In genomic region chr20:59010995-59011873, GRCh38 we compare ENCODE assay signal across 1 cellular context.
TF ChIP-seq lines count a peak whose summit lies in the region.

No MANE protein-coding gene starts in this region.

TF ChIP-seq in HepG2, 621 proteins besides CTCF, POLR2A, EP300 and RAD21 (continued from another document and continues in another):
- TF ChIP-seq GRHL1 (CRISPR knock-in tag; conservative IDR thresholded peaks at IDR 0.05): no peak
- no peak; the same call in 1 of the 2 replicates for TF ChIP-seq ARID2 (CRISPR knock-in tag; IDR thresholded peaks at IDR 0.05; ENCODE audit: borderline replicate concordance)
- TF ChIP-seq ZNF383 (CRISPR knock-in tag; IDR thresholded peaks at IDR 0.05; ENCODE audit: borderline replicate concordance): no peak
- TF ChIP-seq, protein P1, sequence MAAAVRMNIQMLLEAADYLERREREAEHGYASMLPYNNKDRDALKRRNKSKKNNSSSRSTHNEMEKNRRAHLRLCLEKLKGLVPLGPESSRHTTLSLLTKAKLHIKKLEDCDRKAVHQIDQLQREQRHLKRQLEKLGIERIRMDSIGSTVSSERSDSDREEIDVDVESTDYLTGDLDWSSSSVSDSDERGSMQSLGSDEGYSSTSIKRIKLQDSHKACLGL (CRISPR knock-in tag; IDR thresholded peaks at IDR 0.05): 0 out of 2 replicates have a peak, but pooled peaks have one; percentile 41
- no peak for TF ChIP-seq ZNF343 (CRISPR knock-in tag; IDR thresholded peaks at IDR 0.05)
- no peak for TF ChIP-seq HOXA9 (CRISPR knock-in tag; IDR thresholded peaks at IDR 0.05; ENCODE audit: borderline replicate concordance)
- no peak for TF ChIP-seq ZFP36L2 (CRISPR knock-in tag; IDR thresholded peaks at IDR 0.05)
- no peak for TF ChIP-seq ZNF3 (CRISPR knock-in tag; IDR thresholded peaks at IDR 0.05)
- no peak for TF ChIP-seq DZIP1 (CRISPR knock-in tag; IDR thresholded peaks at IDR 0.05)
- TF ChIP-seq ZNF83 (CRISPR knock-in tag; IDR thresholded peaks at IDR 0.05; ENCODE audit: borderline replicate concordance): 0 out of 2 replicates have a peak, but pooled peaks have one; percentile 59
- TF ChIP-seq TGIF2 (CRISPR knock-in tag; IDR thresholded peaks at IDR 0.05): no peak
- 0 out of 2 replicates have a peak, but pooled peaks have one; percentile 36 for TF ChIP-seq ZNF598 (CRISPR knock-in tag; IDR thresholded peaks at IDR 0.05; ENCODE audit: borderline replicate concordance)
- no peak for TF ChIP-seq ZC3H13 (CRISPR knock-in tag; IDR thresholded peaks at IDR 0.05)
- no peak for TF ChIP-seq ZNF790 (CRISPR knock-in tag; IDR thresholded peaks at IDR 0.05; ENCODE audit: borderline replicate concordance)
- TF ChIP-seq NR2C2 (CRISPR knock-in tag; IDR thresholded peaks at IDR 0.05; ENCODE audit: borderline replicate concordance): no peak
- no peak for TF ChIP-seq ZNF207 (IDR thresholded peaks at IDR 0.05; ENCODE audit: borderline replicate concordance)
- no peak for TF ChIP-seq ZNF674 (CRISPR knock-in tag; IDR thresholded peaks at IDR 0.05; ENCODE audit: low read depth)
- no peak for TF ChIP-seq STAT6 (CRISPR knock-in tag; IDR thresholded peaks at IDR 0.05; ENCODE audit: borderline replicate concordance)
- TF ChIP-seq ZNF549 (CRISPR knock-in tag; IDR thresholded peaks at IDR 0.05): no peak
- TF ChIP-seq, protein P2, sequence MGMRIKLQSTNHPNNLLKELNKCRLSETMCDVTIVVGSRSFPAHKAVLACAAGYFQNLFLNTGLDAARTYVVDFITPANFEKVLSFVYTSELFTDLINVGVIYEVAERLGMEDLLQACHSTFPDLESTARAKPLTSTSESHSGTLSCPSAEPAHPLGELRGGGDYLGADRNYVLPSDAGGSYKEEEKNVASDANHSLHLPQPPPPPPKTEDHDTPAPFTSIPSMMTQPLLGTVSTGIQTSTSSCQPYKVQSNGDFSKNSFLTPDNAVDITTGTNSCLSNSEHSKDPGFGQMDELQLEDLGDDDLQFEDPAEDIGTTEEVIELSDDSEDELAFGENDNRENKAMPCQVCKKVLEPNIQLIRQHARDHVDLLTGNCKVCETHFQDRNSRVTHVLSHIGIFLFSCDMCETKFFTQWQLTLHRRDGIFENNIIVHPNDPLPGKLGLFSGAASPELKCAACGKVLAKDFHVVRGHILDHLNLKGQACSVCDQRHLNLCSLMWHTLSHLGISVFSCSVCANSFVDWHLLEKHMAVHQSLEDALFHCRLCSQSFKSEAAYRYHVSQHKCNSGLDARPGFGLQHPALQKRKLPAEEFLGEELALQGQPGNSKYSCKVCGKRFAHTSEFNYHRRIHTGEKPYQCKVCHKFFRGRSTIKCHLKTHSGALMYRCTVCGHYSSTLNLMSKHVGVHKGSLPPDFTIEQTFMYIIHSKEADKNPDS (CRISPR knock-in tag; IDR thresholded peaks at IDR 0.05): no peak
- TF ChIP-seq, protein P3, sequence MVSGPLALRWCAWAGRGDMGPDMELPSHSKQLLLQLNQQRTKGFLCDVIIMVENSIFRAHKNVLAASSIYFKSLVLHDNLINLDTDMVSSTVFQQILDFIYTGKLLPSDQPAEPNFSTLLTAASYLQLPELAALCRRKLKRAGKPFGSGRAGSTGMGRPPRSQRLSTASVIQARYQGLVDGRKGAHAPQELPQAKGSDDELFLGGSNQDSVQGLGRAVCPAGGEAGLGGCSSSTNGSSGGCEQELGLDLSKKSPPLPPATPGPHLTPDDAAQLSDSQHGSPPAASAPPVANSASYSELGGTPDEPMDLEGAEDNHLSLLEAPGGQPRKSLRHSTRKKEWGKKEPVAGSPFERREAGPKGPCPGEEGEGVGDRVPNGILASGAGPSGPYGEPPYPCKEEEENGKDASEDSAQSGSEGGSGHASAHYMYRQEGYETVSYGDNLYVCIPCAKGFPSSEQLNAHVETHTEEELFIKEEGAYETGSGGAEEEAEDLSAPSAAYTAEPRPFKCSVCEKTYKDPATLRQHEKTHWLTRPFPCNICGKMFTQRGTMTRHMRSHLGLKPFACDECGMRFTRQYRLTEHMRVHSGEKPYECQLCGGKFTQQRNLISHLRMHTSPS (CRISPR knock-in tag; IDR thresholded peaks at IDR 0.05; ENCODE audit: low read depth): no peak
- TF ChIP-seq ZNF609 (CRISPR knock-in tag; IDR thresholded peaks at IDR 0.05; ENCODE audit: borderline replicate concordance): no peak; the same call in 1 of the 2 replicates
- TF ChIP-seq THRA (CRISPR knock-in tag; IDR thresholded peaks at IDR 0.05; ENCODE audit: borderline replicate concordance): no peak
- TF ChIP-seq SP140L (CRISPR knock-in tag; IDR thresholded peaks at IDR 0.05; ENCODE audit: borderline replicate concordance): no peak
- TF ChIP-seq SMARCC2 (IDR thresholded peaks at IDR 0.05): no peak
- peak; percentile 48 for TF ChIP-seq POGZ (CRISPR knock-in tag; IDR thresholded peaks at IDR 0.05)
- peak; percentile 35; the same call in 1 of the 2 replicates for TF ChIP-seq ZGPAT (CRISPR knock-in tag; IDR thresholded peaks at IDR 0.05)
- peak; percentile 29; the same call in 1 of the 2 replicates for TF ChIP-seq IRF2 (CRISPR knock-in tag; IDR thresholded peaks at IDR 0.05)
- no peak for TF ChIP-seq ZNF230 (CRISPR knock-in tag; IDR thresholded peaks at IDR 0.05)
- TF ChIP-seq ZSCAN31 (CRISPR knock-in tag; IDR thresholded peaks at IDR 0.05; ENCODE audit: low read depth): no peak; the same call in 1 of the 2 replicates
- TF ChIP-seq ZNF670 (CRISPR knock-in tag; IDR thresholded peaks at IDR 0.05; ENCODE audit: borderline replicate concordance): no peak
- TF ChIP-seq ONECUT2 (CRISPR knock-in tag; IDR thresholded peaks at IDR 0.05): no peak
- TF ChIP-seq, protein P4, sequence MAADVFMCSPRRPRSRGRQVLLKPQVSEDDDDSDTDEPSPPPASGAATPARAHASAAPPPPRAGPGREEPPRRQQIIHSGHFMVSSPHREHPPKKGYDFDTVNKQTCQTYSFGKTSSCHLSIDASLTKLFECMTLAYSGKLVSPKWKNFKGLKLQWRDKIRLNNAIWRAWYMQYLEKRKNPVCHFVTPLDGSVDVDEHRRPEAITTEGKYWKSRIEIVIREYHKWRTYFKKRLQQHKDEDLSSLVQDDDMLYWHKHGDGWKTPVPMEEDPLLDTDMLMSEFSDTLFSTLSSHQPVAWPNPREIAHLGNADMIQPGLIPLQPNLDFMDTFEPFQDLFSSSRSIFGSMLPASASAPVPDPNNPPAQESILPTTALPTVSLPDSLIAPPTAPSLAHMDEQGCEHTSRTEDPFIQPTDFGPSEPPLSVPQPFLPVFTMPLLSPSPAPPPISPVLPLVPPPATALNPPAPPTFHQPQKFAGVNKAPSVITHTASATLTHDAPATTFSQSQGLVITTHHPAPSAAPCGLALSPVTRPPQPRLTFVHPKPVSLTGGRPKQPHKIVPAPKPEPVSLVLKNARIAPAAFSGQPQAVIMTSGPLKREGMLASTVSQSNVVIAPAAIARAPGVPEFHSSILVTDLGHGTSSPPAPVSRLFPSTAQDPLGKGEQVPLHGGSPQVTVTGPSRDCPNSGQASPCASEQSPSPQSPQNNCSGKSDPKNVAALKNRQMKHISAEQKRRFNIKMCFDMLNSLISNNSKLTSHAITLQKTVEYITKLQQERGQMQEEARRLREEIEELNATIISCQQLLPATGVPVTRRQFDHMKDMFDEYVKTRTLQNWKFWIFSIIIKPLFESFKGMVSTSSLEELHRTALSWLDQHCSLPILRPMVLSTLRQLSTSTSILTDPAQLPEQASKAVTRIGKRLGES (CRISPR knock-in tag; IDR thresholded peaks at IDR 0.05; ENCODE audit: borderline replicate concordance): no peak
